Comparison of ENCODE assay signal across 1 cellular context in the genomic region with DNA sequence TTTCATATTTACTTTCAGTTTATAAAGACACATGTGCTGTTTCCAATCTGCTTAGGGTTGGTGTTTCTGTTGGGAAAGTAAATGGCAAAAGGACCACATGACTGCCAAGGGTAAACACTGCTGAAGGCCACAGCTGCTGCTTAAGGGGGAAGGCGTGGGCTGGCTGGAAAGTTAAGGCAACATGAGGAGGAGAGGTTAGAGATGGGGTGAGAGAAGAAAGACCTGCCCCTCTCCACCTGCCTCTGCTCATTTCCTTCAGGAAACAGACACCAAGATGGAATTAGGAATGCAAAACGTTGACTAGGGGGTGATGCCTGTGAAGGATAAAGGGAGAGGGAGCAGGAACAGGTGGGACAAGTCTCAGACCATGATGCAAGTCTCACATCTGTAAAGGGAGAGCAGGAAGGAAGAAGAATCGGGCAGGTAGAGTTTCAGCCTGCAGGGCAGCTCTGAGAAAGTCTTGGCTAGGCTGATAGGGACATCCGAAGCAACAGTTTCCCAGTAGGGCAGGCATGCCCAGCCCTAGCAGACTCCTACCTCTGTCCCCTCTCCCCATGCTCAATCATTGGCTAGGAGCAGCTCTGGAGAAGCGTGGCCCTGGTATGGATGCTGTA.
TF ChIP-seq lines count a peak whose summit lies in the region.

No MANE protein-coding gene starts in this region.

TF ChIP-seq in GM12878, 131 proteins besides CTCF, POLR2A, EP300 and RAD21 (continued from another document):
- TF ChIP-seq HDAC6 (IDR thresholded peaks at IDR 0.05; ENCODE audit: unreplicated experiment): no peak
- TF ChIP-seq RUNX3 (IDR thresholded peaks at IDR 0.05; ENCODE audit: low read length): 0 out of 2 replicates have a peak, but pooled peaks have one; percentile 6
